ENCODE assay signal across 8 cellular contexts in genomic region chr2:46984642-46985476, GRCh38. TPM values are rescaled to one million over a fixed set of nuclear protein-coding genes. Genes with fewer than 3 reads are reported as not detected.
DNase-seq lines count a peak whose midpoint lies in the region; ATAC-seq and TF ChIP-seq lines count a peak whose summit lies in the region.

No MANE protein-coding gene starts in this region.

- H3K36me3 Mint-ChIP-seq in T-helper 17 cell (ENCODE audit: low read depth), result no peaks in the 10 kb centered on the region

- peaks cover 46 to 65% of the 10 kb centered on the region in 2 donors for H3K4me1 ChIP-seq in mucosa of rectum (ENCODE audit: control insufficient read depth in 2 of 2, insufficient read depth in 2 of 2, low read length in 2 of 2)
- peaks cover 26 to 81% (median 71%) of the 10 kb centered on the region in 5 donors for H3K4me1 ChIP-seq in subcutaneous abdominal adipose tissue (ENCODE audit: control insufficient read depth in 5 of 5, insufficient read depth in 5 of 5, low read length in 5 of 5)

- H3K36me3 ChIP-seq in mucosa of rectum (ENCODE audit: control insufficient read depth in 2 of 2, insufficient read depth in 2 of 2, low read length in 2 of 2) (peaks cover 1 to 6% of the 10 kb centered on the region in 2 donors), subcutaneous abdominal adipose tissue (ENCODE audit: control insufficient read depth in 5 of 5, insufficient read depth in 5 of 5, low read length in 5 of 5) (peaks cover 0 to 50% (median 25%) of the 10 kb centered on the region in 5 donors), WERI-Rb-1 (peaks cover 3% of the 10 kb centered on the region; the same call in 1 of the 2 replicates)

- H3K4me3 ChIP-seq in AG09309 (ENCODE audit: control insufficient read depth, low read depth, low read length) (no peak overlapping the region), choroid plexus epithelial cell (ENCODE audit: low read depth, low read length) (no peak overlapping the region), mucosa of rectum (ENCODE audit: low read length in 2 of 2) (no peak overlapping the region), subcutaneous abdominal adipose tissue (ENCODE audit: low read depth in 1 of 5, low read length in 5 of 5) (no peak overlapping the region), WERI-Rb-1 (ENCODE audit: low read depth, low read length) (no peak overlapping the region)

- ATAC-seq in GM19035 (IDR thresholded peaks at IDR 0.05; ENCODE audit: unreplicated experiment), result peak; percentile 37
- ATAC-seq in HG03354 (IDR thresholded peaks at IDR 0.05; ENCODE audit: poor library complexity, severe bottlenecking, unreplicated experiment), result peak; percentile 40
- ATAC-seq in T-helper 17 cell, result peak; percentile 15

- H3K9me3 ChIP-seq in T-helper 17 cell (ENCODE audit: control insufficient read depth, low read length, poor library complexity, severe bottlenecking) (no peaks in the 10 kb centered on the region), mucosa of rectum (ENCODE audit: control insufficient read depth in 2 of 2, low read length in 2 of 2) (no peaks in the 10 kb centered on the region), subcutaneous abdominal adipose tissue (ENCODE audit: control insufficient read depth in 5 of 5, low read length in 5 of 5) (no peaks in the 10 kb centered on the region), WERI-Rb-1 (ENCODE audit: severe bottlenecking) (no peaks in the 10 kb centered on the region)

- peak overlapping the region; percentile 90 for H3K27ac Mint-ChIP-seq in T-helper 17 cell

- DNase-seq in AG09309 (ENCODE audit: low read depth) (peak; percentile 92), T-helper 17 cell (no peak), choroid plexus epithelial cell (ENCODE audit: low read depth) (peak; percentile 89), WERI-Rb-1 (no peak)

- no peaks in the 10 kb centered on the region for H3K27me3 Mint-ChIP-seq in T-helper 17 cell

- H3K27me3 ChIP-seq in mucosa of rectum (ENCODE audit: control insufficient read depth in 2 of 2, insufficient read depth in 2 of 2, low read length in 2 of 2) (no peaks in the 10 kb centered on the region), subcutaneous abdominal adipose tissue (ENCODE audit: control insufficient read depth in 5 of 5, insufficient read depth in 4 of 5, low read length in 5 of 5) (no peaks in the 10 kb centered on the region), WERI-Rb-1 (ENCODE audit: insufficient read depth, low read depth, severe bottlenecking) (no peaks in the 10 kb centered on the region)

- no peak overlapping the region for H3K9ac ChIP-seq in mucosa of rectum (ENCODE audit: low read depth in 1 of 2, low read length in 2 of 2)
- H3K9ac ChIP-seq in subcutaneous abdominal adipose tissue (ENCODE audit: low read length in 5 of 5), result peak overlapping the region in 2 of 5 donors; percentile 11 to 28

- H3K4me1 Mint-ChIP-seq in T-helper 17 cell, result peaks cover 36% of the 10 kb centered on the region

- peak overlapping the region; percentile 82 for H3K4me3 Mint-ChIP-seq in T-helper 17 cell

- TF ChIP-seq CTCF in AG09309 (IDR thresholded peaks at IDR 0.05; ENCODE audit: control insufficient read depth, insufficient read depth, low read depth, low read length, missing control alignments) (no peak), choroid plexus epithelial cell (conservative IDR thresholded peaks at IDR 0.05; ENCODE audit: low read depth, low read length) (no peak), WERI-Rb-1 (IDR thresholded peaks at IDR 0.05; ENCODE audit: low read depth, low read length) (no peak)

- H3K27ac ChIP-seq in mucosa of rectum (ENCODE audit: low read depth in 2 of 2, low read length in 2 of 2) (peak overlapping the region; percentile 74 to 82), subcutaneous abdominal adipose tissue (ENCODE audit: low read depth, low read length) (peak overlapping the region; percentile 87), WERI-Rb-1 (no peak overlapping the region)

RNA-seq across cellular contexts. Expression of gene TTC7A, which starts 43.8 kb away (rescaled TPM):
- total RNA-seq in T-helper 17 cell, result 10 to 100 TPM; 56.3 to 63.0 TPM

Comparison
In these comparisons a context has a peak if more than half of its experiments do, and no peak if none do; other contexts are left out.
1. DNase-seq: peak in AG09309 (single experiment) and choroid plexus epithelial cell (single experiment); none in T-helper 17 cell (0 of 3) and WERI-Rb-1 (single experiment).
2. Peak in every context shown above with its lines, with median percentiles within 50 percentile points of each other: ATAC-seq.